In genomic region chr1:41810446-41810845, GRCh38 we compare ENCODE assay signal across 8 cellular contexts.
A peak's percentile ranks its signal among the peaks of the same experiment; 100 is the strongest.
DNase-seq lines count a peak whose midpoint lies in the region; ATAC-seq and TF ChIP-seq lines count a peak whose summit lies in the region.

No MANE protein-coding gene starts in this region.

- H3K4me3 Mint-ChIP-seq in activated T-cell treated with anti-CD3 and anti-CD28 coated beads, Interleukin-2, amount 50 U/mL, for 72 hours, result no peak overlapping the region

- no peak for ATAC-seq in activated T-cell treated with anti-CD3 and anti-CD28 coated beads, Interleukin-2, amount 50 U/mL, for 72 hours (replicated peaks in 1 of 2)
- ATAC-seq in GM18909 (IDR thresholded peaks at IDR 0.05; ENCODE audit: poor library complexity, unreplicated experiment) (no peak), GM19023 (IDR thresholded peaks at IDR 0.05; ENCODE audit: unreplicated experiment) (no peak)

- H3K27me3 Mint-ChIP-seq in activated T-cell treated with anti-CD3 and anti-CD28 coated beads, Interleukin-2, amount 50 U/mL, for 72 hours (ENCODE audit: low read depth), result no peaks in the 10 kb centered on the region

- TF ChIP-seq CTCF in MM.1S (IDR thresholded peaks at IDR 0.05; ENCODE audit: low read length), result no peak

- H3K4me3 ChIP-seq in MM.1S (ENCODE audit: low read length), result no peak overlapping the region

- H4K20me1 ChIP-seq in MM.1S (ENCODE audit: insufficient read depth, low read length), result no peaks in the 10 kb centered on the region

- H3K4me1 Mint-ChIP-seq in activated T-cell treated with anti-CD3 and anti-CD28 coated beads, Interleukin-2, amount 50 U/mL, for 72 hours (ENCODE audit: low read depth), result peaks cover 66% of the 10 kb centered on the region

- no peaks in the 10 kb centered on the region for H3K36me3 ChIP-seq in MM.1S (replicated peaks; ENCODE audit: insufficient read depth, low read length)

- H3K27me3 ChIP-seq in MM.1S (replicated peaks; ENCODE audit: insufficient read depth, low read length), result no peaks in the 10 kb centered on the region

- H3K9me3 ChIP-seq in MM.1S (replicated peaks; ENCODE audit: insufficient read depth, low read length), result no peaks in the 10 kb centered on the region

- no peak overlapping the region for H3K27ac Mint-ChIP-seq in activated T-cell treated with anti-CD3 and anti-CD28 coated beads, Interleukin-2, amount 50 U/mL, for 72 hours

- DNase-seq in Daoy (ENCODE audit: low read depth) (peak; percentile 67), MM.1S (peak; percentile 67), left kidney (ENCODE audit: low read depth, low spot score) (peak; percentile 87), NCI-H774 (lab: John Stamatoyannopoulos, UW) (no peak), NCI-H2107 (lab: John Stamatoyannopoulos, UW) (no peak)
- peak; percentile 46 to 52 for DNase-seq in activated T-cell treated with anti-CD3 and anti-CD28 coated beads, Interleukin-2, amount 50 U/mL, for 72 hours

- H3K36me3 Mint-ChIP-seq in activated T-cell treated with anti-CD3 and anti-CD28 coated beads, Interleukin-2, amount 50 U/mL, for 72 hours (ENCODE audit: insufficient read depth in 2 of 2), result no peaks in the 10 kb centered on the region

- H3K9ac ChIP-seq in MM.1S (ENCODE audit: low read length), result no peak overlapping the region

- H3K4me2 ChIP-seq in MM.1S (ENCODE audit: low read depth, low read length), result no peak overlapping the region

- H2AFZ ChIP-seq in MM.1S (ENCODE audit: low read length), result no peak overlapping the region

- H3K9me2 ChIP-seq in MM.1S (replicated peaks; ENCODE audit: insufficient read depth, low read length), result no peaks in the 10 kb centered on the region

- H3K79me2 ChIP-seq in MM.1S (ENCODE audit: low read length), result no peaks in the 10 kb centered on the region

- H3K9me3 Mint-ChIP-seq in activated T-cell treated with anti-CD3 and anti-CD28 coated beads, Interleukin-2, amount 50 U/mL, for 72 hours, result no peaks in the 10 kb centered on the region

- H3K4me1 ChIP-seq in MM.1S (ENCODE audit: low read length), result peaks cover 20% of the 10 kb centered on the region

- H3F3A ChIP-seq in MM.1S (ENCODE audit: insufficient read depth, low read length), result no peaks in the 10 kb centered on the region

- no peak overlapping the region for H3K27ac ChIP-seq in MM.1S (ENCODE audit: low read length)

Comparison
In these comparisons a context has a peak if more than half of its experiments do, and no peak if none do; other contexts are left out.
1. DNase-seq: peak in Daoy (single experiment), MM.1S (single experiment), activated T-cell treated with anti-CD3 and anti-CD28 coated beads, Interleukin-2, amount 50 U/mL, for 72 hours (2 of 2) and left kidney (single experiment); none in NCI-H774 (single experiment) and NCI-H2107 (single experiment).